In genomic region chr20:56808119-56808725, GRCh38 we compare ENCODE assay signal across 19 cellular contexts.
DNase-seq lines count a peak whose midpoint lies in the region; ATAC-seq and TF ChIP-seq lines count a peak whose summit lies in the region.
"Had no signal": no experiment of that assay in that cellular context is flagged by ENCODE, and none has a peak within 500 bp of the region (broad histone marks: within the 10 kb centered on the region; RNA-seq: fewer than 3 reads in every experiment).

No MANE protein-coding gene starts in this region.

- intact Hi-C loops in breast epithelium (cut with DNase I; ENCODE audit: low total_unique reads) = loop anchor here (10.0 kb wide), 1 partner anchor 163 kb away; no protein-coding TSS in a partner anchor
- intact Hi-C loops in MCF 10A (cut with micrococcal nuclease) = no loop called here
- intact Hi-C loops in mucosa of descending colon (cut with DNase I, micrococcal nuclease) = no loop called here

- TF ChIP-seq CTCF in breast epithelium (IDR thresholded peaks at IDR 0.05) = no peak
- no peak for TF ChIP-seq CTCF in MCF 10A (IDR thresholded peaks at IDR 0.05; ENCODE audit: unreplicated experiment)
- TF ChIP-seq CTCF in mucosa of descending colon (IDR thresholded peaks at IDR 0.05) = no peak
- TF ChIP-seq CTCF in endothelial cell (IDR thresholded peaks at IDR 0.05; ENCODE audit: unreplicated experiment) = no peak

- ATAC-seq in esophagus mucosa = peak; percentile 45
- ATAC-seq in mucosa of descending colon = peak; percentile 81
- no peak for ATAC-seq in HG02571 (IDR thresholded peaks at IDR 0.05; ENCODE audit: unreplicated experiment)
- no peak for ATAC-seq in HG03457 (IDR thresholded peaks at IDR 0.05; ENCODE audit: unreplicated experiment)
- ATAC-seq: HepG2 had no signal

- H3K27ac Mint-ChIP-seq in MCF 10A (ENCODE audit: low read depth, unreplicated experiment) = no peak overlapping the region
- no peak overlapping the region for H3K27ac Mint-ChIP-seq in endothelial cell (ENCODE audit: unreplicated experiment)
- H3K27ac Mint-ChIP-seq: CD8-positive, alpha-beta memory T cell had no signal

- H3K4me1 ChIP-seq in breast epithelium (peaks cover 0 to 4% of the 10 kb centered on the region in 2 donors), mucosa of descending colon (ENCODE audit: low read depth) (peaks cover 3% of the 10 kb centered on the region)

- H3K4me1 Mint-ChIP-seq in MCF 10A (ENCODE audit: insufficient read depth, unreplicated experiment) (peaks cover 18% of the 10 kb centered on the region), endothelial cell (ENCODE audit: unreplicated experiment) (no peaks in the 10 kb centered on the region)
- H3K4me1 Mint-ChIP-seq: CD8-positive, alpha-beta memory T cell had no signal

- peak overlapping the region; percentile 87 to 90 for H3K27ac ChIP-seq in breast epithelium
- H3K27ac ChIP-seq: 22Rv1; BLaER1 treated with 17β-estradiol and CSF1 and Interleukin-3, amounts not matched to agents 10 nM and 100 nM; KMS-11 had no signal

- DNase-seq in breast epithelium (ENCODE audit: low spot score in 2 of 2) (peak in 1 of 2 donors; percentile 63), MCF 10A (ENCODE audit: unreplicated experiment) (no peak), mucosa of descending colon (peak in 2 of 3 donors; percentile 35 to 69), pons (ENCODE audit: low spot score) (no peak), endothelial cell (ENCODE audit: low spot score) (no peak)
- DNase-seq: CD8-positive, alpha-beta memory T cell; DMS79; MG63; NCI-H1092 treated with DMSO at 0.1 percent for 48 hours; NCI-H2081 treated with DMSO at 0.1 percent for 48 hours; NCI-H524 treated with DMSO at 0.1 percent for 48 hours; SIG-M5 had no signal

- no TSS peak for BruUV-seq in MCF 10A (replicated peaks; lab: Mats Ljungman, UMichigan)

- H3K36me3 Mint-ChIP-seq in MCF 10A (ENCODE audit: insufficient read depth, unreplicated experiment) (no peaks in the 10 kb centered on the region), endothelial cell (ENCODE audit: low read depth, unreplicated experiment) (no peaks in the 10 kb centered on the region)
- H3K36me3 Mint-ChIP-seq: CD8-positive, alpha-beta memory T cell had no signal

- no peaks in the 10 kb centered on the region for H3K27me3 ChIP-seq in breast epithelium
- H3K27me3 ChIP-seq: BLaER1 treated with 17β-estradiol and CSF1 and Interleukin-3, amounts not matched to agents 10 nM and 100 nM; MG63 had no signal

- no peak for TF ChIP-seq POLR2A in breast epithelium (IDR thresholded peaks at IDR 0.05)

- H3K36me3 ChIP-seq in breast epithelium = no peaks in the 10 kb centered on the region
- no peaks in the 10 kb centered on the region for H3K36me3 ChIP-seq in mucosa of descending colon (ENCODE audit: low read depth)
- H3K36me3 ChIP-seq: BLaER1 treated with 17β-estradiol and CSF1 and Interleukin-3, amounts not matched to agents 10 nM and 100 nM; MG63 had no signal

- CTCF ChIA-PET in MCF 10A (lab: Yijun Ruan, JAX) = interaction anchor here (0.6 to 1.3 kb wide), 7 partner anchors 12 to 780 kb away, joined by 3 to 6 read pairs (median 3); no protein-coding TSS in a partner anchor

- H3K27me3 Mint-ChIP-seq in MCF 10A (ENCODE audit: insufficient read depth, unreplicated experiment) = no peaks in the 10 kb centered on the region
- peaks cover 1% of the 10 kb centered on the region for H3K27me3 Mint-ChIP-seq in endothelial cell (ENCODE audit: unreplicated experiment)

- H3K4me3 ChIP-seq in breast epithelium = peak overlapping the region in 2 of 3 donors; percentile 22 to 51
- no peak overlapping the region for H3K4me3 ChIP-seq in mucosa of descending colon
- H3K4me3 ChIP-seq: BLaER1 treated with 17β-estradiol and CSF1 and Interleukin-3, amounts not matched to agents 10 nM and 100 nM; MG63 had no signal

- H3K9me3 Mint-ChIP-seq in MCF 10A (ENCODE audit: unreplicated experiment) (peaks cover 4% of the 10 kb centered on the region), endothelial cell (ENCODE audit: unreplicated experiment) (no peaks in the 10 kb centered on the region)

- H3K9me3 ChIP-seq in breast epithelium = no peaks in the 10 kb centered on the region
- H3K9me3 ChIP-seq in mucosa of descending colon = no peaks in the 10 kb centered on the region
- H3K9me3 ChIP-seq: BLaER1 treated with 17β-estradiol and CSF1 and Interleukin-3, amounts not matched to agents 10 nM and 100 nM; MG63 had no signal

- H3K4me3 Mint-ChIP-seq in MCF 10A (ENCODE audit: unreplicated experiment) (no peak overlapping the region), endothelial cell (ENCODE audit: unreplicated experiment) (no peak overlapping the region)
- H3K4me3 Mint-ChIP-seq: CD8-positive, alpha-beta memory T cell had no signal

- POLR2A ChIA-PET in MCF 10A (lab: Yijun Ruan, JAX) = interaction anchor here (1.0 to 1.4 kb wide), 3 partner anchors 12 to 178 kb away, joined by 3 to 7 read pairs (median 3); no protein-coding TSS in a partner anchor

Comparison
In these comparisons a context has a peak if more than half of its experiments do, and no peak if none do; other contexts are left out.
1. DNase-seq: peak in mucosa of descending colon (2 of 3); none in MCF 10A (single experiment), pons (single experiment) and endothelial cell (single experiment).
2. ATAC-seq: peak in esophagus mucosa (single experiment) and mucosa of descending colon (single experiment); none in HG02571 (single experiment) and HG03457 (single experiment).